24 cellular contexts compared by ENCODE assay signal in genomic region chr14:69325086-69325485, GRCh38.
"Had no signal": no experiment of that assay in that cellular context is flagged by ENCODE, and none has a peak within 500 bp of the region (broad histone marks: within the 10 kb centered on the region; RNA-seq: fewer than 3 reads in every experiment).

No MANE protein-coding gene starts in this region.

- H3K27ac Mint-ChIP-seq: activated CD8-positive, alpha-beta T cell treated with anti-CD3 and anti-CD28 coated beads for 36 hours; activated naive CD4-positive, alpha-beta T cell treated with anti-CD3 and anti-CD28 coated beads, Interleukin-2, amount 50 U/mL, for 72 hours; activated T-cell treated with anti-CD3 and anti-CD28 coated beads, Interleukin-2, amount 50 U/mL, for 72 hours; naive thymus-derived CD4-positive, alpha-beta T cell; stimulated activated naive CD8-positive, alpha-beta T cell treated with anti-CD3 and anti-CD28 coated beads, Interleukin-15, Interleukin-2, amounts not matched to agents 100 ng/mL and 50 ng/mL, for 24 hours had no signal

- H3K27ac ChIP-seq: adrenal gland, body of pancreas, cardiac muscle cell, coronary artery, dorsolateral prefrontal cortex, parathyroid adenoma, psoas muscle had no signal

- H3K27me3 ChIP-seq: adrenal gland, body of pancreas, cardiac muscle cell, dorsolateral prefrontal cortex had no signal

- DNase-seq: activated CD4-positive, alpha-beta T cell treated with anti-CD3 and anti-CD28 coated beads for 1 hour; activated CD4-positive, alpha-beta T cell treated with anti-CD3 and anti-CD28 coated beads, Interleukin-2, amount 50 U/mL, for 1 hour; activated CD8-positive, alpha-beta T cell treated with anti-CD3 and anti-CD28 coated beads for 36 hours; activated naive CD4-positive, alpha-beta T cell; activated T-cell treated with anti-CD3 and anti-CD28 coated beads for 4 hours; activated T-cell treated with anti-CD3 and anti-CD28 coated beads, Interleukin-2, amount 50 U/mL, for 72 hours; adrenal gland; cerebellar nuclear complex; effector memory CD4-positive, alpha-beta T cell; midbrain; nucleus accumbens; psoas muscle; stimulated activated CD4-positive, alpha-beta T cell treated with anti-CD3 and anti-CD28 coated beads, Interleukin-12 subunit alpha, Interleukin-12 subunit beta, amount 100 ng/mL, for 4 hours; stimulated activated CD4-positive, alpha-beta T cell treated with anti-CD3 and anti-CD28 coated beads, Interleukin-4, amount 100 ng/mL, for 1 hour; T-helper 2 cell had no signal

- FAIRE-seq: frontal cortex had no signal

- H3K4me3 Mint-ChIP-seq: activated CD8-positive, alpha-beta T cell treated with anti-CD3 and anti-CD28 coated beads for 36 hours; activated T-cell treated with anti-CD3 and anti-CD28 coated beads, Interleukin-2, amount 50 U/mL, for 72 hours; naive thymus-derived CD4-positive, alpha-beta T cell; stimulated activated naive CD8-positive, alpha-beta T cell treated with anti-CD3 and anti-CD28 coated beads, Interleukin-15, Interleukin-2, amounts not matched to agents 100 ng/mL and 50 ng/mL, for 24 hours had no signal

- H3K4me1 ChIP-seq: adrenal gland, body of pancreas, parathyroid adenoma, psoas muscle had no signal

- H3K9ac ChIP-seq: parathyroid adenoma had no signal

- H3K36me3 Mint-ChIP-seq: activated naive CD4-positive, alpha-beta T cell treated with anti-CD3 and anti-CD28 coated beads, Interleukin-2, amount 50 U/mL, for 72 hours; naive thymus-derived CD4-positive, alpha-beta T cell had no signal

- H3K4me3 ChIP-seq: adrenal gland, body of pancreas, cardiac muscle cell, coronary artery, dorsolateral prefrontal cortex, psoas muscle had no signal

- H3K36me3 ChIP-seq: adrenal gland, cardiac muscle cell had no signal

- H3K27me3 Mint-ChIP-seq: activated CD8-positive, alpha-beta T cell treated with anti-CD3 and anti-CD28 coated beads for 36 hours; stimulated activated naive CD8-positive, alpha-beta T cell treated with anti-CD3 and anti-CD28 coated beads, Interleukin-15, Interleukin-2, amounts not matched to agents 100 ng/mL and 50 ng/mL, for 24 hours had no signal

- H3K9me3 Mint-ChIP-seq: activated CD8-positive, alpha-beta T cell treated with anti-CD3 and anti-CD28 coated beads for 36 hours; activated naive CD4-positive, alpha-beta T cell treated with anti-CD3 and anti-CD28 coated beads, Interleukin-2, amount 50 U/mL, for 72 hours; activated T-cell treated with anti-CD3 and anti-CD28 coated beads, Interleukin-2, amount 50 U/mL, for 72 hours; stimulated activated naive CD8-positive, alpha-beta T cell treated with anti-CD3 and anti-CD28 coated beads, Interleukin-15, Interleukin-2, amounts not matched to agents 100 ng/mL and 50 ng/mL, for 24 hours had no signal

- ATAC-seq: activated CD8-positive, alpha-beta T cell treated with anti-CD3 and anti-CD28 coated beads for 36 hours; activated naive CD4-positive, alpha-beta T cell treated with anti-CD3 and anti-CD28 coated beads, Interleukin-2, amount 50 U/mL, for 72 hours; activated T-cell treated with anti-CD3 and anti-CD28 coated beads, Interleukin-2, amount 50 U/mL, for 72 hours; body of pancreas; naive thymus-derived CD4-positive, alpha-beta T cell; psoas muscle had no signal

- H3K9me3 ChIP-seq: adrenal gland, body of pancreas, psoas muscle had no signal

- H2AFZ ChIP-seq: parathyroid adenoma had no signal
